ENCODE assay signal across 19 cellular contexts in genomic region chr20:2305946-2306345, GRCh38. TPM values are rescaled to one million over a fixed set of nuclear protein-coding genes. Genes with fewer than 3 reads are reported as not detected.
A peak's percentile ranks its signal among the peaks of the same experiment; 100 is the strongest.
DNase-seq lines count a peak whose midpoint lies in the region; ATAC-seq and TF ChIP-seq lines count a peak whose summit lies in the region.
"Had no signal": no experiment of that assay in that cellular context is flagged by ENCODE, and none has a peak within 500 bp of the region (broad histone marks: within the 10 kb centered on the region; RNA-seq: fewer than 3 reads in every experiment).

No MANE protein-coding gene starts in this region.

- no peak overlapping the region for H3K27ac Mint-ChIP-seq in activated CD4-positive, alpha-beta T cell treated with anti-CD3 and anti-CD28 coated beads for 36 hours
- H3K27ac Mint-ChIP-seq: activated T-cell treated with anti-CD3 and anti-CD28 coated beads, Interleukin-2, amount 50 U/mL, for 72 hours had no signal

- H3K27ac ChIP-seq in hepatocyte: no peak overlapping the region
- H3K27ac ChIP-seq: RWPE1, skin epidermis had no signal

- no peak overlapping the region for H2AFZ ChIP-seq in hepatocyte

- DNase-seq in COR-L47 (lab: John Stamatoyannopoulos, UW): peak; percentile 95
- peak; percentile 95 to 99 (median 96) for DNase-seq in NCI-H1417 (lab: John Stamatoyannopoulos, UW)
- peak; percentile 99 for DNase-seq in NCI-H345 treated with DMSO at 0.1 percent for 48 hours (lab: John Stamatoyannopoulos, UW; ENCODE audit: unreplicated experiment)
- peak; percentile 46 for DNase-seq in hepatocyte (ENCODE audit: low spot score)
- no peak for DNase-seq in activated CD4-positive, alpha-beta T cell treated with anti-CD3 and anti-CD28 coated beads for 36 hours
- DNase-seq in glomerular visceral epithelial cell (ENCODE audit: extremely low spot score): no peak
- DNase-seq: activated T-cell treated with anti-CD3 and anti-CD28 coated beads, Interleukin-2, amount 50 U/mL, for 72 hours; mesendoderm; NCI-H524 treated with DMSO at 0.1 percent for 48 hours; stimulated activated naive CD8-positive, alpha-beta T cell treated with anti-CD3 and anti-CD28 coated beads, Interleukin-15, Interleukin-2, amounts not matched to agents 100 U/mL and 50 U/mL, for 24 hours had no signal

- no peaks in the 10 kb centered on the region for H3K79me2 ChIP-seq in hepatocyte

- no peak overlapping the region for H3K4me3 ChIP-seq in hepatocyte
- H3K4me3 ChIP-seq: skin epidermis had no signal

- TF ChIP-seq CTCF in hepatocyte (IDR thresholded peaks at IDR 0.05; ENCODE audit: poor library complexity): no peak

- CTCF ChIA-PET in activated CD4-positive, alpha-beta T cell treated with anti-CD3 and anti-CD28 coated beads for 36 hours (lab: Charles Lee): interaction anchor here (0.7 kb wide), 1 partner anchor 775 kb away, joined by 3 read pairs; no protein-coding TSS in a partner anchor

- WGBS in hepatocyte (ENCODE audit: low lambda C conversion rate, missing lambda C conversion rate): 81% methylated on average over 2 of the region's 2 CpGs

- no peak overlapping the region for H3K4me3 Mint-ChIP-seq in activated CD4-positive, alpha-beta T cell treated with anti-CD3 and anti-CD28 coated beads for 36 hours
- H3K4me3 Mint-ChIP-seq: activated T-cell treated with anti-CD3 and anti-CD28 coated beads, Interleukin-2, amount 50 U/mL, for 72 hours; central memory CD8-positive, alpha-beta T cell had no signal

- H3K9me3 ChIP-seq in hepatocyte (ENCODE audit: low read depth): no peaks in the 10 kb centered on the region

- H4K20me1 ChIP-seq in hepatocyte (ENCODE audit: insufficient read depth, poor library complexity, severe bottlenecking): no peaks in the 10 kb centered on the region

- no peaks in the 10 kb centered on the region for H3K36me3 ChIP-seq in hepatocyte (replicated peaks; ENCODE audit: insufficient read depth, low read depth)

- H3K4me1 ChIP-seq in hepatocyte (ENCODE audit: insufficient read depth): peaks cover 11% of the 10 kb centered on the region

- no peaks in the 10 kb centered on the region for H3K4me1 Mint-ChIP-seq in activated CD4-positive, alpha-beta T cell treated with anti-CD3 and anti-CD28 coated beads for 36 hours
- H3K4me1 Mint-ChIP-seq: central memory CD8-positive, alpha-beta T cell had no signal

- no peaks in the 10 kb centered on the region for H3K27me3 ChIP-seq in hepatocyte

- intact Hi-C loops in activated CD4-positive, alpha-beta T cell treated with anti-CD3 and anti-CD28 coated beads for 36 hours (cut with DNase I, micrococcal nuclease): no loop called here

- H3K9me3 Mint-ChIP-seq in activated CD4-positive, alpha-beta T cell treated with anti-CD3 and anti-CD28 coated beads for 36 hours (ENCODE audit: low read depth): no peaks in the 10 kb centered on the region
- H3K9me3 Mint-ChIP-seq: activated T-cell treated with anti-CD3 and anti-CD28 coated beads, Interleukin-2, amount 50 U/mL, for 72 hours; central memory CD8-positive, alpha-beta T cell had no signal

- no peaks in the 10 kb centered on the region for H3K9me2 ChIP-seq in hepatocyte (replicated peaks; ENCODE audit: insufficient read depth)

- no peak overlapping the region for H3K4me2 ChIP-seq in hepatocyte

- peaks cover 5% of the 10 kb centered on the region for H3K27me3 Mint-ChIP-seq in activated CD4-positive, alpha-beta T cell treated with anti-CD3 and anti-CD28 coated beads for 36 hours

- ATAC-seq in activated CD4-positive, alpha-beta T cell treated with anti-CD3 and anti-CD28 coated beads for 36 hours: no peak
- ATAC-seq in GM21825 (IDR thresholded peaks at IDR 0.05; ENCODE audit: unreplicated experiment) (no peak), HG03460 (IDR thresholded peaks at IDR 0.05; ENCODE audit: unreplicated experiment) (no peak)
- ATAC-seq: activated T-cell treated with anti-CD3 and anti-CD28 coated beads, Interleukin-2, amount 50 U/mL, for 72 hours; stimulated activated naive CD8-positive, alpha-beta T cell treated with anti-CD3 and anti-CD28 coated beads, Interleukin-15, Interleukin-2, amounts not matched to agents 100 U/mL and 50 U/mL, for 24 hours had no signal

- no peaks in the 10 kb centered on the region for H3K36me3 Mint-ChIP-seq in activated CD4-positive, alpha-beta T cell treated with anti-CD3 and anti-CD28 coated beads for 36 hours (ENCODE audit: low read depth)

- POLR2A ChIA-PET in activated CD4-positive, alpha-beta T cell treated with anti-CD3 and anti-CD28 coated beads for 36 hours (lab: Charles Lee): no interaction called here

RNA-seq across cellular contexts. Expression of gene TGM3, which starts 10.1 kb away (rescaled TPM):
- 0.23 TPM in 1 of 2 replicates, not detected in the other for total RNA-seq in hepatocyte
- polyA plus RNA-seq in hepatocyte: 0.15 TPM in 1 of 2 replicates, not detected in the other
- not detected for total RNA-seq in activated CD4-positive, alpha-beta T cell treated with anti-CD3 and anti-CD28 coated beads for 36 hours
- total RNA-seq: activated T-cell treated with anti-CD3 and anti-CD28 coated beads, Interleukin-2, amount 50 U/mL, for 72 hours; frontal cortex; LHCN-M2; omental fat pad; T-helper 2 cell treated with Interferon-gamma antibody and Interleukin-4, amounts not matched to agents 100 ng/mL and 5 ng/mL, for 36 hours had no signal

Comparison
In these comparisons a context has a peak if more than half of its experiments do, and no peak if none do; other contexts are left out.
1. DNase-seq: peak in COR-L47 (single experiment), NCI-H1417 (3 of 3), NCI-H345 treated with DMSO at 0.1 percent for 48 hours (single experiment) and hepatocyte (single experiment); none in activated CD4-positive, alpha-beta T cell treated with anti-CD3 and anti-CD28 coated beads for 36 hours (single experiment) and glomerular visceral epithelial cell (single experiment).